Comparison of ENCODE assay signal across 22 cellular contexts in the genomic region with DNA sequence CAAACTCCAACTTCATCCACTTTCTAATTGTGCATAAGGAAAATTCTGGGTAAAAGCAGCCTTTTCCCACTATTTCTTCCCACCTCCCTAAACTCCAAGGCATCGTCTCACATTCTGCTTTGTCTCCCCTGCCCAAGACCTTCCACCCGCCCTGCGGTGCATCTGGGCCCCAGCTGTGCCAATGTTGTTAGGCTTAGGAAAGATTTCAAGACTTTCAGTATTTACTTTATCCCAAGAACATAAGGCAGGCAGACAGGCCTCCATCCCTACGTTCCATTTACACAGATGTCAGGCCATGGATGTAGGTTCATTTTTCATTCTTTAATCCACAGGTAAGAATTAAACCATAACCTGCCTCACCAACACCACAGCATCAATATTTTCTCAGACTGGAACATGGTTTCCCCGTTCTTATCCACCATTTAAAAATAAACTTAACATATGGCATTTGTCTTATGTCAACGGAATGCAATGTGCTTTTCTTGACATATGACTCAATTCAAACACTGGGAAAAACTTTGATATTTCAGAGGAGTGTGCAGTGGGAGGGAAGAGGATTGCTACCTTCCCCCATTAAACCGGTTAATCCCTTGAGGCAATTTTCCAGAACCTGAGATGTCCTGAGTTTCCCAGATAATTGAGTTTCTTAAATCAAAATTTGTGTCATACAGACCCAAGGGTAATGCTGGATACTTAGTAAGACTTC.
DNase-seq lines count a peak whose midpoint lies in the region; ATAC-seq, FAIRE-seq and TF ChIP-seq lines count a peak whose summit lies in the region.
"Had no signal": no experiment of that assay in that cellular context is flagged by ENCODE, and none has a peak within 500 bp of the region (broad histone marks: within the 10 kb centered on the region; RNA-seq: fewer than 3 reads in every experiment).

No MANE protein-coding gene starts in this region.

- no peak for FAIRE-seq in pancreas (lab: Jason Lieb, UNC)
- FAIRE-seq: HTR-8/SVneo had no signal

- no peaks in the 10 kb centered on the region for H3K9me3 ChIP-seq in pancreas
- H3K9me3 ChIP-seq: neutrophil, SJCRH30, stomach had no signal

- peak; percentile 67 for DNase-seq in EL
- DNase-seq in astrocyte of the spinal cord (ENCODE audit: low read depth, low spot score) = peak; percentile 68
- DNase-seq in fibroblast of the aortic adventitia (ENCODE audit: low read depth) = peak; percentile 49
- DNase-seq in pancreas = no peak
- DNase-seq in stimulated activated CD4-positive, alpha-beta T cell treated with anti-CD3 and anti-CD28 coated beads, Interleukin-4, amount 100 ng/mL, for 1 hour = no peak
- DNase-seq in activated CD4-positive, alpha-beta T cell treated with anti-CD3 and anti-CD28 coated beads, Interleukin-2, amount 50 U/mL, for 48 hours = no peak
- no peak for DNase-seq in NCI-H446 treated with DMSO at 0.1 percent for 48 hours (lab: John Stamatoyannopoulos, UW)
- DNase-seq: activated CD8-positive, alpha-beta T cell treated with anti-CD3 and anti-CD28 coated beads for 36 hours; activated T-cell treated with anti-CD3 and anti-CD28 coated beads, Interleukin-2, amount 50 U/mL, for 4 hours; midbrain; NCI-H1105 treated with DMSO at 0.1 percent for 48 hours; NCI-H526 treated with DMSO at 0.1 percent for 48 hours; right cardiac atrium; SJCRH30; stomach; T-helper 2 cell; WERI-Rb-1 had no signal

- TF ChIP-seq CTCF in astrocyte of the spinal cord (IDR thresholded peaks at IDR 0.05; ENCODE audit: low read depth, low read length) = no peak
- no peak for TF ChIP-seq CTCF in fibroblast of the aortic adventitia (IDR thresholded peaks at IDR 0.05; ENCODE audit: insufficient read depth, low read length)
- no peak for TF ChIP-seq CTCF in pancreas (IDR thresholded peaks at IDR 0.05)

- H3K27me3 ChIP-seq in pancreas = no peaks in the 10 kb centered on the region
- H3K27me3 ChIP-seq: cardiac muscle cell, foreskin keratinocyte, SJCRH30, stomach had no signal

- 75 to 83% methylated on average over 7 of the region's 7 CpGs for WGBS in pancreas, 2 donors

- intact Hi-C loops in pancreas (cut with DNase I) = no loop called here

- H3K36me3 ChIP-seq in pancreas = no peaks in the 10 kb centered on the region
- H3K36me3 ChIP-seq: cardiac muscle cell, neutrophil, SJCRH30, stomach, WERI-Rb-1 had no signal

- peak in 3 of 4 donors; percentile 24 to 34 (median 32) for ATAC-seq in pancreas
- no peak for ATAC-seq in HG03460 (IDR thresholded peaks at IDR 0.05; ENCODE audit: unreplicated experiment)
- ATAC-seq: activated CD8-positive, alpha-beta T cell treated with anti-CD3 and anti-CD28 coated beads for 36 hours; activated T-cell treated with anti-CD3 and anti-CD28 coated beads, Interleukin-2, amount 50 U/mL, for 4 hours; foreskin keratinocyte; right cardiac atrium had no signal

- in situ Hi-C loops in astrocyte of the spinal cord (cut with HindIII; ENCODE audit: low sequenced_read_pairs) = no loop called here

- no peak overlapping the region for H3K27ac ChIP-seq in pancreas
- H3K27ac ChIP-seq: cardiac muscle cell, foreskin keratinocyte, neutrophil, SJCRH30, stomach, WERI-Rb-1 had no signal

- H3K4me1 ChIP-seq in pancreas = peaks cover 0 to 5% (median 4%) of the 10 kb centered on the region in 3 donors
- H3K4me1 ChIP-seq: foreskin keratinocyte, SJCRH30 had no signal

- H3K4me3 ChIP-seq in astrocyte of the spinal cord (ENCODE audit: low read depth, low read length) (no peak overlapping the region), fibroblast of the aortic adventitia (ENCODE audit: low read depth, low read length) (no peak overlapping the region), pancreas (no peak overlapping the region)
- H3K4me3 ChIP-seq: cardiac muscle cell, SJCRH30, stomach had no signal

Comparison
In these comparisons a context has a peak if more than half of its experiments do, and no peak if none do; other contexts are left out.
1. DNase-seq: peak in EL (single experiment), astrocyte of the spinal cord (single experiment) and fibroblast of the aortic adventitia (single experiment); none in pancreas (0 of 6), stimulated activated CD4-positive, alpha-beta T cell treated with anti-CD3 and anti-CD28 coated beads, Interleukin-4, amount 100 ng/mL, for 1 hour (single experiment), activated CD4-positive, alpha-beta T cell treated with anti-CD3 and anti-CD28 coated beads, Interleukin-2, amount 50 U/mL, for 48 hours (0 of 2) and NCI-H446 treated with DMSO at 0.1 percent for 48 hours (single experiment).